9 cellular contexts compared by ENCODE assay signal in genomic region chr4:109826719-109827118, GRCh38. TPM values are rescaled to one million over a fixed set of nuclear protein-coding genes. Genes with fewer than 3 reads are reported as not detected.
DNase-seq lines count a peak whose midpoint lies in the region; ATAC-seq and TF ChIP-seq lines count a peak whose summit lies in the region.
"Had no signal": no experiment of that assay in that cellular context is flagged by ENCODE, and none has a peak within 500 bp of the region (broad histone marks: within the 10 kb centered on the region; RNA-seq: fewer than 3 reads in every experiment).

No MANE protein-coding gene starts in this region.

- no peaks in the 10 kb centered on the region for H3K9me3 Mint-ChIP-seq in Caco-2 (ENCODE audit: unreplicated experiment)

- CTCF ChIA-PET in Caco-2 (lab: Charles Lee): no interaction called here

- peak; percentile 38 to 41 for TF ChIP-seq CTCF in Caco-2 (IDR thresholded peaks at IDR 0.05; ENCODE audit: insufficient read depth in 1 of 2, low read depth in 1 of 2, low read length in 1 of 2, severe bottlenecking in 1 of 2, unreplicated experiment in 1 of 2)
- TF ChIP-seq CTCF in OCI-LY1 (IDR thresholded peaks at IDR 0.05; ENCODE audit: low read length): peak; percentile 53; the same call in 1 of the 2 replicates
- peak; percentile 51 for TF ChIP-seq CTCF in retinal pigment epithelial cell (conservative IDR thresholded peaks at IDR 0.05; ENCODE audit: low read depth, low read length)

- no peak overlapping the region for H3K4me3 ChIP-seq in Caco-2 (ENCODE audit: low read depth, low read length)
- H3K4me3 ChIP-seq in OCI-LY1 (ENCODE audit: low read depth, low read length, poor library complexity, severe bottlenecking): no peak overlapping the region
- no peak overlapping the region for H3K4me3 ChIP-seq in retinal pigment epithelial cell (ENCODE audit: low read length)

- POLR2A ChIA-PET in Caco-2 (lab: Charles Lee): no interaction called here

- peaks cover 22% of the 10 kb centered on the region for H3K36me3 Mint-ChIP-seq in Caco-2 (ENCODE audit: insufficient read depth, unreplicated experiment)

- H3K36me3 ChIP-seq in Caco-2 (ENCODE audit: control insufficient read depth, insufficient read depth, low read length) (no peaks in the 10 kb centered on the region), OCI-LY1 (ENCODE audit: insufficient read depth, low read length) (peaks cover 35% of the 10 kb centered on the region)

- peak; percentile 51 for ATAC-seq in GM21423 (IDR thresholded peaks at IDR 0.05; ENCODE audit: unreplicated experiment)
- ATAC-seq in esophagus mucosa: peak; percentile 47
- no peak for ATAC-seq in GM21717 (IDR thresholded peaks at IDR 0.05; ENCODE audit: unreplicated experiment)
- no peak for ATAC-seq in GM18520 (IDR thresholded peaks at IDR 0.05; ENCODE audit: unreplicated experiment)
- ATAC-seq in HG03571 (IDR thresholded peaks at IDR 0.05; ENCODE audit: unreplicated experiment): no peak

- intact Hi-C loops in Caco-2 (cut with micrococcal nuclease; ENCODE audit: unreplicated experiment): loop anchor here (1.0 to 5.0 kb wide), 3 partner anchors 124 to 404 kb away; no protein-coding TSS in a partner anchor

- BruUV-seq in Caco-2 (replicated peaks; lab: Mats Ljungman, UMichigan): no TSS peak

- no peak overlapping the region for H3K4me2 ChIP-seq in OCI-LY1 (ENCODE audit: low read length)

- H3K4me1 ChIP-seq in Caco-2 (no peaks in the 10 kb centered on the region), OCI-LY1 (ENCODE audit: insufficient read depth, low read length, severe bottlenecking) (no peaks in the 10 kb centered on the region)

- H4K20me1 ChIP-seq in OCI-LY1 (ENCODE audit: insufficient read depth, low read length): no peaks in the 10 kb centered on the region

- H3K4me3 Mint-ChIP-seq in Caco-2 (ENCODE audit: unreplicated experiment): no peak overlapping the region

- no peak overlapping the region for H2AFZ ChIP-seq in OCI-LY1 (ENCODE audit: low read length)

- H3K27ac ChIP-seq in OCI-LY1 (ENCODE audit: low read depth, low read length, poor library complexity, severe bottlenecking): no peak overlapping the region

- H3K9me2 ChIP-seq in OCI-LY1 (ENCODE audit: low read depth, low read length): no peaks in the 10 kb centered on the region

- no peak overlapping the region for H3K9ac ChIP-seq in OCI-LY1 (ENCODE audit: low read length)

- no peak overlapping the region for H3K27ac Mint-ChIP-seq in Caco-2 (ENCODE audit: unreplicated experiment)

- H3K9me3 ChIP-seq in Caco-2 (no peaks in the 10 kb centered on the region), OCI-LY1 (ENCODE audit: low read length) (no peaks in the 10 kb centered on the region)

- H3K27me3 ChIP-seq in Caco-2 (replicated peaks; ENCODE audit: control insufficient read depth, insufficient read depth, low read length) (no peaks in the 10 kb centered on the region), OCI-LY1 (ENCODE audit: insufficient read depth, low read length) (no peaks in the 10 kb centered on the region)

- no peaks in the 10 kb centered on the region for H3K27me3 Mint-ChIP-seq in Caco-2 (ENCODE audit: insufficient read depth, unreplicated experiment)

- H3F3A ChIP-seq in OCI-LY1 (ENCODE audit: insufficient read depth, low read length): peaks cover 7% of the 10 kb centered on the region; the same call in 1 of the 2 replicates

- H3K4me1 Mint-ChIP-seq in Caco-2 (ENCODE audit: low read depth, unreplicated experiment): no peaks in the 10 kb centered on the region

- H3K79me2 ChIP-seq in OCI-LY1 (ENCODE audit: insufficient read depth, low read length): no peaks in the 10 kb centered on the region

- DNase-seq in Caco-2 (no peak), retinal pigment epithelial cell (ENCODE audit: low read depth) (no peak)

RNA-seq across cellular contexts. Expression of gene RRH, which starts 1.1 kb away (rescaled TPM):
- 0.34 and 0.37 TPM in 2 replicates for total RNA-seq in Caco-2 (2022)
- 0.16 TPM for total RNA-seq in esophagus mucosa
- total RNA-seq: NCI-H460 had no signal

RNA-seq across cellular contexts. Expression of gene GAR1, which starts 11.2 kb away (rescaled TPM):
- 30.8 and 31.6 TPM in 2 replicates for total RNA-seq in Caco-2 (2022)
- 17.6 TPM for total RNA-seq in esophagus mucosa

RNA-seq across cellular contexts. Expression of gene LRIT3, which starts 21.2 kb away (rescaled TPM):
- total RNA-seq in Caco-2 (2022): 0.34 and 0.35 TPM in 2 replicates
- total RNA-seq in esophagus mucosa: 0.16 TPM
- total RNA-seq: NCI-H460 had no signal

RNA-seq across cellular contexts. Expression of gene CFI, which starts 24.9 kb away (rescaled TPM):
- 0.19 TPM in 1 of 2 replicates, not detected in the other for total RNA-seq in Caco-2 (2022)
- 31.5 TPM for total RNA-seq in esophagus mucosa
- total RNA-seq: NCI-H460 had no signal

Comparison
In these comparisons a context has a peak if more than half of its experiments do, and no peak if none do; other contexts are left out.
1. ATAC-seq: peak in GM21423 (single experiment) and esophagus mucosa (single experiment); none in GM21717 (single experiment), GM18520 (single experiment) and HG03571 (single experiment).
2. Peak in every context shown above with its lines, with median percentiles within 50 percentile points of each other: CTCF ChIP-seq.